ENCODE assay signal across 1 cellular context in the genomic region with DNA sequence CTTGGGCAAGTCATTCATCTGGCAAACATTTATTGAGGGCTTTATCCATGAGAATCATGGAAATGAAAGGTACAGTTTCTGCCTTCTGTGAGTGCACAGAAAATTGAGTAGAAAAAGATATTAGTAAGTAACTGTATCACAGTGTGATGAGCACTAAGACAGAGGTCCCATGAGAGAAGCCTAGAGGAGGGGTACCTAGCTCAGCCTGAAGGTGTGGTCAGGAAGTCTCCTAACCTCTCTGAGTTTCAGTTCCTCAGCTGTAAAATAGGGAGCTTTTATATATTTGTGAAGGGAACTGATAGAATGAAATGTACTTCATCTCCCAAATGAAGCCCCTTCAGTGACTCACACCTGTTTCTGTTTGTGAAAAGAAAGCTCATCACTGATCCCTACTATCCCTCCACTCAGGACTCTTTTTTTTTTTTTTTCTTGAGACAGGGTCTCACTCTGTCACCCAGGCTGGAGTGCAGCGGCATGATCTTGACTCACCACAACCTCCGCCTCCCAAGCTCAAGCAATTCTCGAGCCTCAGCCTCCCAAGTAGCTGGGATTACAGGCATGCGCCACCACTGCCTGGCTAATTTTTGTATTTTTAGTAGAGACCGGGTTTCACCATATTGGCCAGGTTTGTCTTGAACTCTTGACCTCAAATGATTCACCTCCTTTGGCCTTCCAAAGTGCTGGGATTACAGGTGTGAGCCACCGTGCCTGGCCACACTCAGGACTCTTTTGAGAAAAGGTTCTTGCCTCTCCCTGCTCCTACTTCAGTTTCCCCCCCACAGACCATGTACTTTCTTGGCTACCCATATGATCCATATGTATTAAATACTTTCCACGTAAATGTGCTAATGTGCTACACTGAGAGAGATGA.
A peak's percentile ranks its signal among the peaks of the same experiment; 100 is the strongest.
TF ChIP-seq lines count a peak whose summit lies in the region.

No MANE protein-coding gene starts in this region.

TF ChIP-seq in GM12878, 131 proteins besides CTCF, POLR2A, EP300 and RAD21 (continued from another document):
- TF ChIP-seq, protein P1, sequence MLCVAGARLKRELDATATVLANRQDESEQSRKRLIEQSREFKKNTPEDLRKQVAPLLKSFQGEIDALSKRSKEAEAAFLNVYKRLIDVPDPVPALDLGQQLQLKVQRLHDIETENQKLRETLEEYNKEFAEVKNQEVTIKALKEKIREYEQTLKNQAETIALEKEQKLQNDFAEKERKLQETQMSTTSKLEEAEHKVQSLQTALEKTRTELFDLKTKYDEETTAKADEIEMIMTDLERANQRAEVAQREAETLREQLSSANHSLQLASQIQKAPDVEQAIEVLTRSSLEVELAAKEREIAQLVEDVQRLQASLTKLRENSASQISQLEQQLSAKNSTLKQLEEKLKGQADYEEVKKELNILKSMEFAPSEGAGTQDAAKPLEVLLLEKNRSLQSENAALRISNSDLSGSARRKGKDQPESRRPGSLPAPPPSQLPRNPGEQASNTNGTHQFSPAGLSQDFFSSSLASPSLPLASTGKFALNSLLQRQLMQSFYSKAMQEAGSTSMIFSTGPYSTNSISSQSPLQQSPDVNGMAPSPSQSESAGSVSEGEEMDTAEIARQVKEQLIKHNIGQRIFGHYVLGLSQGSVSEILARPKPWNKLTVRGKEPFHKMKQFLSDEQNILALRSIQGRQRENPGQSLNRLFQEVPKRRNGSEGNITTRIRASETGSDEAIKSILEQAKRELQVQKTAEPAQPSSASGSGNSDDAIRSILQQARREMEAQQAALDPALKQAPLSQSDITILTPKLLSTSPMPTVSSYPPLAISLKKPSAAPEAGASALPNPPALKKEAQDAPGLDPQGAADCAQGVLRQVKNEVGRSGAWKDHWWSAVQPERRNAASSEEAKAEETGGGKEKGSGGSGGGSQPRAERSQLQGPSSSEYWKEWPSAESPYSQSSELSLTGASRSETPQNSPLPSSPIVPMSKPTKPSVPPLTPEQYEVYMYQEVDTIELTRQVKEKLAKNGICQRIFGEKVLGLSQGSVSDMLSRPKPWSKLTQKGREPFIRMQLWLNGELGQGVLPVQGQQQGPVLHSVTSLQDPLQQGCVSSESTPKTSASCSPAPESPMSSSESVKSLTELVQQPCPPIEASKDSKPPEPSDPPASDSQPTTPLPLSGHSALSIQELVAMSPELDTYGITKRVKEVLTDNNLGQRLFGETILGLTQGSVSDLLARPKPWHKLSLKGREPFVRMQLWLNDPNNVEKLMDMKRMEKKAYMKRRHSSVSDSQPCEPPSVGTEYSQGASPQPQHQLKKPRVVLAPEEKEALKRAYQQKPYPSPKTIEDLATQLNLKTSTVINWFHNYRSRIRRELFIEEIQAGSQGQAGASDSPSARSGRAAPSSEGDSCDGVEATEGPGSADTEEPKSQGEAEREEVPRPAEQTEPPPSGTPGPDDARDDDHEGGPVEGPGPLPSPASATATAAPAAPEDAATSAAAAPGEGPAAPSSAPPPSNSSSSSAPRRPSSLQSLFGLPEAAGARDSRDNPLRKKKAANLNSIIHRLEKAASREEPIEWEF (IDR thresholded peaks at IDR 0.05; ENCODE audit: insufficient replicate concordance, low read depth, low read length) = peak; percentile 25
- TF ChIP-seq ETV6 (conservative IDR thresholded peaks at IDR 0.05 in 1 of 2, IDR thresholded peaks at IDR 0.05 in 1 of 2; ENCODE audit: borderline replicate concordance in 1 of 2, low read depth in 1 of 2) (peak in 1 of 2 experiments; percentile 61; a peak in 1 of 4 replicates), SIN3A (IDR thresholded peaks at IDR 0.05; ENCODE audit: low read depth, low read length) (no peak), PAX5 (IDR thresholded peaks at IDR 0.05; ENCODE audit: borderline replicate concordance, low read depth, low read length) (peak; percentile 55; the same call in 1 of the 2 replicates), MTA3 (IDR thresholded peaks at IDR 0.05; ENCODE audit: borderline replicate concordance, low read length) (peak; percentile 48; the same call in 1 of the 2 replicates), NRF1 (conservative IDR thresholded peaks at IDR 0.05; ENCODE audit: low read depth, low read length) (no peak)
